8 cellular contexts compared by ENCODE assay signal in genomic region chr1:44354840-44355581, GRCh38. TPM values are rescaled to one million over a fixed set of nuclear protein-coding genes. Genes with fewer than 3 reads are reported as not detected.
DNase-seq lines count a peak whose midpoint lies in the region; ATAC-seq, FAIRE-seq and TF ChIP-seq lines count a peak whose summit lies in the region.

Gene ERI3 (minus strand): TSS chr1:44355257. CDS start chr1:44355026, 231 bp downstream.

- peak; percentile 84 for FAIRE-seq in TTC549 (lab: Jason Lieb, UNC)

- H3K36me3 ChIP-seq in body of pancreas (replicated peaks in 1 of 2; ENCODE audit: insufficient read depth in 1 of 2, low read depth in 2 of 2) = no peaks in the 10 kb centered on the region

- 0 to 1% methylated on average over 19 to 63 of the region's 65 CpGs for WGBS in body of pancreas, 2 donors

- H3K4me3 ChIP-seq in body of pancreas = peak within 1 kb of the TSS; percentile 84 to 87

- TF ChIP-seq POLR2A in body of pancreas (IDR thresholded peaks at IDR 0.05) = peak; percentile 55 to 60 (median 55)

- intact Hi-C loops in body of pancreas (cut with DNase I) (no loop called here), sciatic nerve (cut with DNase I) (no loop called here)

- H3K9me3 ChIP-seq in body of pancreas = no peaks in the 10 kb centered on the region

- peak within 1 kb of the TSS; percentile 44 for H3K27ac ChIP-seq in 22Rv1
- H3K27ac ChIP-seq in body of pancreas = peak within 1 kb of the TSS in 3 of 4 donors; percentile 67 to 82 (median 74)

- DNase-seq in NCI-H2107 treated with DMSO at 0.1 percent for 48 hours (lab: John Stamatoyannopoulos, UW; ENCODE audit: unreplicated experiment) = peak; percentile 93
- DNase-seq in body of pancreas = peak; percentile 97 to 98 (median 98)
- DNase-seq in iPS DF 19.7 (ENCODE audit: low read depth, low spot score) = peak; percentile 92
- DNase-seq in sciatic nerve (ENCODE audit: low spot score) = peak; percentile 97

- ATAC-seq in GM18520 (IDR thresholded peaks at IDR 0.05; ENCODE audit: unreplicated experiment) = peak; percentile 99
- peak; percentile 95 for ATAC-seq in HG03064 (IDR thresholded peaks at IDR 0.05; ENCODE audit: low read depth, unreplicated experiment)
- peak; percentile 99 for ATAC-seq in body of pancreas
- ATAC-seq in sciatic nerve = peak; percentile 100

- TF ChIP-seq CTCF in 22Rv1 (IDR thresholded peaks at IDR 0.05) (no peak), body of pancreas (IDR thresholded peaks at IDR 0.05) (peak in 1 of 7 experiments; percentile 1)

- peaks cover 27% of the 10 kb centered on the region for H3K4me1 ChIP-seq in body of pancreas

- H3K27me3 ChIP-seq in body of pancreas = no peaks in the 10 kb centered on the region

RNA-seq across cellular contexts. Expression of gene ERI3, which starts in this region (rescaled TPM):
- 10 to 100 TPM; 17.4 to 59.7 TPM for total RNA-seq in body of pancreas
- 59.8 TPM for total RNA-seq in sciatic nerve

Comparison
In these comparisons a context has a peak if more than half of its experiments do, and no peak if none do; other contexts are left out.
1. Peak in every context shown above with its lines: DNase-seq, ATAC-seq, H3K4me3 ChIP-seq and H3K27ac ChIP-seq.